In the genomic region with DNA sequence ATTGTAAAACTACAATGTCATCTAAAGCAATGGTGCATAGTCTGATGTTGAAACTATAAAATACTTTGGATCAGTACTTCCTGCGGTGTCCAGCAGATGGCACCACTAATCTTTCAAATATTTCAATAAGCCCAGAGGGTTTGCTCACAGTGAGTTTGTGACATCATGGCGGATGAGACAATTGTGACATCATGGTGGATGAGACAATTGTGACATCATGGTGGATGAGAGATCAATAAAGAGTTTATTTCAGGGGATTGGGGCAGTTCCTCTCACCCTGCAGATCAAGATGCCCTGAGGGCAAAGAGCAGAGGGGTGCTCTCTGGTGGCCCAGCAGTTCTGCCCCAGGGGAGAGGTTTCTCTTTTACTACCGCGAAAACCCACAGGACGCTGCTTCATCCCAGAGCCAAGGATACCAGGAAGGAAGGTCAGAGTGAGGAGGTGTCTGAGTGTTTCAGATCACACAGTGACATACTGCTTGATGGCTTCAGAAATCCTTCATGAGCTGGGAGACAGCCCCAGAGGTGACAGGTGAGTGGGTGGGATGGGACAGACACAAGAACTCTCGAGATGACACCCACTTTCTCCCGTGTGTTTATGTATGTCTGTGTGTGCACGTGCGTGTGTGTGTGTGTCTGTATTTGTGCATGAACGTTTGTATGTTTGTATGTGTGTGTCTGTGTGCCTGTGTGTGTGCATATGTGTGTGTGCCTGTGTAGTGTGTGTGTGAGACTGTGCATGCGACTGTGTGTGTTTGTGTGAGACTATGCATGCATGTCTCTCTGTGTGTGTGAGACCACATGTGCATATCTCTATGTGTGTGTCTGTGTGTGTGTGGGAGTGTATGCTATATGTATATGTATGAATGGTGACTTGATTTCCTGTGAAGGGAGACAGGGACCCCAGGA, we compare ENCODE assay signal across 8 cellular contexts. TPM values are rescaled to one million over a fixed set of nuclear protein-coding genes. Genes with fewer than 3 reads are reported as not detected.
DNase-seq lines count a peak whose midpoint lies in the region; ATAC-seq and TF ChIP-seq lines count a peak whose summit lies in the region.

No MANE protein-coding gene starts in this region.

- no peak overlapping the region for H3K14ac ChIP-seq in neuronal stem cell (ENCODE audit: low read length)

- H3K4me3 ChIP-seq in Peyer's patch = no peak overlapping the region
- H3K4me3 ChIP-seq in neuronal stem cell (ENCODE audit: low read length in 2 of 2) = peak overlapping the region in 1 of 2 donors; percentile 27
- H3K4me3 ChIP-seq in tibial nerve = no peak overlapping the region

- no peak overlapping the region for H3K27ac Mint-ChIP-seq in activated T-cell treated with anti-CD3 and anti-CD28 coated beads, Interleukin-2, amount 50 U/mL, for 72 hours

- H2BK5ac ChIP-seq in neuronal stem cell (ENCODE audit: low read length) = no peak overlapping the region

- H3K4me1 Mint-ChIP-seq in activated T-cell treated with anti-CD3 and anti-CD28 coated beads, Interleukin-2, amount 50 U/mL, for 72 hours (ENCODE audit: low read depth) = peaks cover 31% of the 10 kb centered on the region

- H3K27ac ChIP-seq in Peyer's patch = no peak overlapping the region
- no peak overlapping the region for H3K27ac ChIP-seq in neuronal stem cell (replicated peaks; ENCODE audit: low read length)
- H3K27ac ChIP-seq in tibial nerve = no peak overlapping the region

- no peaks in the 10 kb centered on the region for H3K9me3 Mint-ChIP-seq in activated T-cell treated with anti-CD3 and anti-CD28 coated beads, Interleukin-2, amount 50 U/mL, for 72 hours

- no peak overlapping the region for H2BK15ac ChIP-seq in neuronal stem cell (ENCODE audit: low read length)

- H3K23ac ChIP-seq in neuronal stem cell (ENCODE audit: low read depth, low read length, poor library complexity) = no peak overlapping the region

- H2AFZ ChIP-seq in neuronal stem cell (ENCODE audit: low read length) = no peak overlapping the region

- no peaks in the 10 kb centered on the region for H3K9me3 ChIP-seq in Peyer's patch
- peaks cover 0 to 2% of the 10 kb centered on the region in 2 donors for H3K9me3 ChIP-seq in neuronal stem cell (replicated peaks in 1 of 2; ENCODE audit: control insufficient read depth in 2 of 2, insufficient read depth in 1 of 2, low read depth in 1 of 2, low read length in 2 of 2)
- H3K9me3 ChIP-seq in tibial nerve = no peaks in the 10 kb centered on the region

- no peak overlapping the region for H3K4me3 Mint-ChIP-seq in activated T-cell treated with anti-CD3 and anti-CD28 coated beads, Interleukin-2, amount 50 U/mL, for 72 hours

- no peaks in the 10 kb centered on the region for H3K36me3 ChIP-seq in Peyer's patch
- H3K36me3 ChIP-seq in neuronal stem cell (replicated peaks in 1 of 2; ENCODE audit: control insufficient read depth in 2 of 2, insufficient read depth in 2 of 2, low read length in 2 of 2) = no peaks in the 10 kb centered on the region
- no peaks in the 10 kb centered on the region for H3K36me3 ChIP-seq in tibial nerve

- H2BK12ac ChIP-seq in neuronal stem cell (ENCODE audit: low read length) = no peak overlapping the region

- ATAC-seq in activated T-cell treated with anti-CD3 and anti-CD28 coated beads, Interleukin-2, amount 50 U/mL, for 72 hours (replicated peaks in 1 of 2) = peak; percentile 21 to 27
- ATAC-seq in HG03457 (IDR thresholded peaks at IDR 0.05; ENCODE audit: unreplicated experiment) = no peak

- H3K79me1 ChIP-seq in neuronal stem cell (ENCODE audit: low read depth, low read length) = no peaks in the 10 kb centered on the region

- no peak overlapping the region for H4K91ac ChIP-seq in neuronal stem cell (ENCODE audit: low read depth, low read length, poor library complexity)

- H3K4me1 ChIP-seq in Peyer's patch (peaks cover 0 to 11% (median 9%) of the 10 kb centered on the region in 4 donors), neuronal stem cell (ENCODE audit: control insufficient read depth in 2 of 2, insufficient read depth in 1 of 2, low read depth in 1 of 2, low read length in 2 of 2) (peaks cover 3 to 5% of the 10 kb centered on the region in 2 donors), tibial nerve (peaks cover 0 to 13% (median 10%) of the 10 kb centered on the region in 4 donors)

- no peak for TF ChIP-seq EP300 in tibial nerve (IDR thresholded peaks at IDR 0.05)

- peaks cover 89% of the 10 kb centered on the region for H3K27me3 Mint-ChIP-seq in activated T-cell treated with anti-CD3 and anti-CD28 coated beads, Interleukin-2, amount 50 U/mL, for 72 hours (ENCODE audit: low read depth)

- no peak overlapping the region for H2BK120ac ChIP-seq in neuronal stem cell (ENCODE audit: low read depth, low read length)

- no peak for TF ChIP-seq POLR2A in Peyer's patch (IDR thresholded peaks at IDR 0.05)
- TF ChIP-seq POLR2A in tibial nerve (IDR thresholded peaks at IDR 0.05) = no peak

- peak; percentile 51 for DNase-seq in COLO829 (ENCODE audit: low spot score)
- DNase-seq in HT-29 (ENCODE audit: low spot score) = peak; percentile 83
- peak in 2 of 3 donors; percentile 64 to 90 for DNase-seq in Peyer's patch
- DNase-seq in activated T-cell treated with anti-CD3 and anti-CD28 coated beads, Interleukin-2, amount 50 U/mL, for 72 hours = peak; percentile 58 to 73
- DNase-seq in fibroblast of the conjunctiva (ENCODE audit: low read depth) = peak; percentile 42
- peak; percentile 61 for DNase-seq in neuronal stem cell (ENCODE audit: low spot score)
- DNase-seq in tibial nerve (ENCODE audit: low spot score in 2 of 2) = peak; percentile 54 to 87

- peak; percentile 69 to 96 (median 88) for TF ChIP-seq CTCF in Peyer's patch (IDR thresholded peaks at IDR 0.05)
- TF ChIP-seq CTCF in tibial nerve (IDR thresholded peaks at IDR 0.05) = peak; percentile 73 to 82 (median 80)

- no peaks in the 10 kb centered on the region for H3K36me3 Mint-ChIP-seq in activated T-cell treated with anti-CD3 and anti-CD28 coated beads, Interleukin-2, amount 50 U/mL, for 72 hours (ENCODE audit: insufficient read depth in 2 of 2)

- no CpG with 5 or more reads among the region's 11 CpGs for WGBS in neuronal stem cell (ENCODE audit: extremely low coverage in 2 of 2, insufficient read length in 2 of 2, insufficient replicate concordance in 1 of 2), 2 donors
- WGBS in tibial nerve, 2 donors = 41 to 44% methylated on average over 11 of the region's 11 CpGs

- no peak overlapping the region for H3K18ac ChIP-seq in neuronal stem cell (ENCODE audit: low read length)

- H3K4me2 ChIP-seq in neuronal stem cell (ENCODE audit: insufficient read depth, low read length, poor library complexity, severe bottlenecking) = no peak overlapping the region

- H3K4ac ChIP-seq in neuronal stem cell (ENCODE audit: low read length) = no peak overlapping the region

- H4K8ac ChIP-seq in neuronal stem cell (ENCODE audit: low read depth, low read length) = no peak overlapping the region

- no peak overlapping the region for H3K9ac ChIP-seq in neuronal stem cell (ENCODE audit: low read depth, low read length, poor library complexity)

- no peak overlapping the region for H2AK5ac ChIP-seq in neuronal stem cell (ENCODE audit: low read depth, low read length)

- peaks cover 0 to 12% of the 10 kb centered on the region in 2 donors for H3K27me3 ChIP-seq in Peyer's patch
- peaks cover 16 to 77% (median 51%) of the 10 kb centered on the region in 3 experiments for H3K27me3 ChIP-seq in neuronal stem cell (ENCODE audit: control insufficient read depth in 3 of 3, insufficient read depth in 3 of 3, low read depth in 1 of 3, low read length in 3 of 3)
- peaks cover 6 to 96% of the 10 kb centered on the region in 2 donors for H3K27me3 ChIP-seq in tibial nerve

RNA-seq across cellular contexts. Expression of a gene that starts 7.3 kb away (rescaled TPM):
- total RNA-seq in HT-29 (2014; rRNA removed; shearing (Covaris generic)) = 3.2 and 5.3 TPM in 2 replicates
- not detected for total RNA-seq in Peyer's patch
- total RNA-seq in activated T-cell treated with anti-CD3 and anti-CD28 coated beads, Interleukin-2, amount 50 U/mL, for 72 hours = 1 to 10 TPM in 1 of 2 donors, under 1 TPM in 1; 1.00 to 1.5 TPM
- polyA plus RNA-seq in neuronal stem cell (2013, experiment 1 of 2) = not detected
- 0.03 TPM for polyA plus RNA-seq in neuronal stem cell (2013, experiment 2 of 2)
- total RNA-seq in tibial nerve = under 1 TPM in 1 of 4 donors, not detected in 3; 0.22 TPM

RNA-seq across cellular contexts. Expression of a gene that starts 11.6 kb away (rescaled TPM):
- 0.51 TPM in 1 of 2 replicates, not detected in the other for total RNA-seq in HT-29 (2014; rRNA removed; shearing (Covaris generic))
- not detected for total RNA-seq in Peyer's patch
- not detected for total RNA-seq in activated T-cell treated with anti-CD3 and anti-CD28 coated beads, Interleukin-2, amount 50 U/mL, for 72 hours
- 0.04 TPM for polyA plus RNA-seq in neuronal stem cell (2013, experiment 1 of 2)
- not detected for polyA plus RNA-seq in neuronal stem cell (2013, experiment 2 of 2)
- total RNA-seq in tibial nerve = 1 to 10 TPM in 1 of 4 donors, not detected in 3; 1.5 TPM

RNA-seq across cellular contexts. Expression of a gene that starts 29.2 kb away (rescaled TPM):
- total RNA-seq in HT-29 (2014; rRNA removed; shearing (Covaris generic)) = 0.13 TPM in 1 of 2 replicates, not detected in the other
- not detected for total RNA-seq in Peyer's patch
- 10 to 100 TPM in 1 of 2 donors, 1 to 10 TPM in 1; 9.4 to 12.4 TPM for total RNA-seq in activated T-cell treated with anti-CD3 and anti-CD28 coated beads, Interleukin-2, amount 50 U/mL, for 72 hours
- 2.0 TPM for polyA plus RNA-seq in neuronal stem cell (2013, experiment 1 of 2)
- polyA plus RNA-seq in neuronal stem cell (2013, experiment 2 of 2) = 2.1 TPM
- under 1 TPM in 1 of 4 donors, not detected in 3; 0.21 TPM for total RNA-seq in tibial nerve

RNA-seq across cellular contexts. Expression of a gene that starts 36.6 kb away (rescaled TPM):
- total RNA-seq in HT-29 (2014; rRNA removed; shearing (Covaris generic)) = 0.52 and 1.0 TPM in 2 replicates
- total RNA-seq in Peyer's patch (not detected), tibial nerve (1 to 10 TPM in 1 of 4 donors, under 1 TPM in 2, not detected in 1; 0.30 to 1.6 (median 0.44) TPM)
- not detected for total RNA-seq in activated T-cell treated with anti-CD3 and anti-CD28 coated beads, Interleukin-2, amount 50 U/mL, for 72 hours
- not detected for polyA plus RNA-seq in neuronal stem cell (2013, experiment 1 of 2)
- not detected for polyA plus RNA-seq in neuronal stem cell (2013, experiment 2 of 2)
